8 cellular contexts compared by ENCODE assay signal in the genomic region with DNA sequence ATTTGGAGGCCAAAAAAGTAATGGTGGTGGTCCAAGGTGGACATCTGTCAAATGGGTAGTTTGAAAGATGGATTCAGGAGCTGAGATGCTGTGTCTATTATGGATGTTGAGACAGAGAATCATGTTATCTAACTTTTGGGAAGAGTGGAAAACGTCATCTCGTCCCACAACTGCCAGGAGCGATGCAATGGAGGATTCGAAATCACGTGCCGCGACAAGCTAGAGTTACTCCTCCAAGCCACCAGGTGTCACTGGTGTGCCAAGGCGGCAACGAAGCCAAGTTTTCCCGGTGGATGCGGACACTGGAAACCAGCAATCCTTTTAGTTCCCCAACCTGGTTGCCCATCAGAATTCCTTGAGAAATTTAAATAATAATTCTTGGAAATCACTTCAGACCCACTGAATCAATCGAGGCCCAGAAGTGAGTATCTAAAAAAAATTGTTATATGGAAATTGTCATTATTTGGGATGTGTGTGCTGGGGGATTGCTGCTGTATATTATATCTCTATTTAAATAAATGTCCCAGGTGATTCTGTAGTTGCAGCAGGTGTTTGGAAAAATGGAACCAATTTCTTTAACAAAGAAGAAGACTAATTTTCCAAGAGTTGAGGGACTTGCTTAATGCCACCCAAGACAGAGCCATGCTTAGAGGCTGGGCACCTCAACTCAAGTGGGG.
DNase-seq lines count a peak whose midpoint lies in the region; ATAC-seq and TF ChIP-seq lines count a peak whose summit lies in the region.

No MANE protein-coding gene starts in this region.

- in situ Hi-C loops in astrocyte of the spinal cord (cut with HindIII; ENCODE audit: low sequenced_read_pairs): no loop called here
- in situ Hi-C loops in G401 (cut with HindIII; ENCODE audit: low sequenced_read_pairs): no loop called here

- no TSS peak for BruUV-seq in HCT116 (replicated peaks; lab: Mats Ljungman, UMichigan)

- H3K27me3 ChIP-seq in BE2C (no peaks in the 10 kb centered on the region), HCT116 (ENCODE audit: insufficient read depth, low read length) (no peaks in the 10 kb centered on the region), right lobe of liver (no peaks in the 10 kb centered on the region)

- peak overlapping the region; percentile 32; the same call in 1 of the 2 replicates for H3K4me2 ChIP-seq in HCT116 (ENCODE audit: low read length)

- TF ChIP-seq RAD21 in HCT116 (IDR thresholded peaks at IDR 0.05; ENCODE audit: low read depth): peak; percentile 60

- TF ChIP-seq CTCF in BE2C (IDR thresholded peaks at IDR 0.05; ENCODE audit: low read depth, low read length) (peak; percentile 85), HCT116 (IDR thresholded peaks at IDR 0.05 in 2 of 3, conservative IDR thresholded peaks at IDR 0.05 in 1 of 3; ENCODE audit: borderline replicate concordance in 1 of 3, insufficient read depth in 1 of 3, low read depth in 2 of 3, low read length in 2 of 3) (peak in 2 of 3 experiments; percentile 78 to 80; a peak in 4 of 6 replicates), astrocyte of the spinal cord (IDR thresholded peaks at IDR 0.05; ENCODE audit: low read depth, low read length) (peak; percentile 29), right lobe of liver (IDR thresholded peaks at IDR 0.05) (peak; percentile 41 to 76 (median 55))

- H3K36me3 ChIP-seq in BE2C: no peaks in the 10 kb centered on the region
- no peaks in the 10 kb centered on the region for H3K36me3 ChIP-seq in HCT116 (ENCODE audit: control insufficient read depth in 1 of 2, insufficient read depth in 2 of 2, low read length in 2 of 2)
- no peaks in the 10 kb centered on the region for H3K36me3 ChIP-seq in right lobe of liver

- peak; percentile 89 for ATAC-seq in HCT116
- peak; percentile 74 to 86 (median 76) for ATAC-seq in right lobe of liver
- no peak for ATAC-seq in HG02623 (IDR thresholded peaks at IDR 0.05; ENCODE audit: unreplicated experiment)

- no peak for TF ChIP-seq POLR2A in HCT116 (IDR thresholded peaks at IDR 0.05; ENCODE audit: borderline replicate concordance, extremely low read depth, insufficient read depth, insufficient read length)
- TF ChIP-seq POLR2A in right lobe of liver (IDR thresholded peaks at IDR 0.05): no peak

- DNase-seq in BE2C (peak; percentile 63), HCT116 (ENCODE audit: low read depth, low spot score) (peak; percentile 34), astrocyte of the spinal cord (ENCODE audit: low read depth, low spot score) (no peak), right lobe of liver (peak; percentile 32 to 67 (median 66)), mesenteric fat pad (ENCODE audit: low spot score) (no peak), MV-4-11 (lab: John Stamatoyannopoulos, UW) (no peak), G401 (ENCODE audit: low spot score) (no peak)

- CTCF ChIA-PET in HCT116 (lab: Charles Lee): interaction anchor here (0.6 to 1.0 kb wide), 3 partner anchors 16 to 42 kb away, joined by 3 to 5 read pairs (median 3); no protein-coding TSS in a partner anchor

- no peaks in the 10 kb centered on the region for H4K20me1 ChIP-seq in HCT116 (ENCODE audit: insufficient read depth)

- 67% methylated on average over 8 of the region's 12 CpGs for WGBS in right lobe of liver (ENCODE audit: insufficient coverage, low coverage, low lambda C conversion rate, missing lambda C conversion rate)

- intact Hi-C loops in HCT116 (cut with micrococcal nuclease): no loop called here
- intact Hi-C loops in right lobe of liver (cut with DNase I): no loop called here

- H3K27ac ChIP-seq in HCT116 (ENCODE audit: low read depth, low read length) (no peak overlapping the region), right lobe of liver (no peak overlapping the region)

- no peak overlapping the region for H3K9ac ChIP-seq in HCT116 (ENCODE audit: low read length)

- H3K9me3 ChIP-seq in BE2C (no peaks in the 10 kb centered on the region), HCT116 (ENCODE audit: control insufficient read depth in 1 of 2, insufficient read depth in 1 of 2, low read depth in 1 of 2, low read length in 2 of 2) (no peaks in the 10 kb centered on the region), right lobe of liver (no peaks in the 10 kb centered on the region)

- no peaks in the 10 kb centered on the region for H3K4me1 ChIP-seq in BE2C
- no peaks in the 10 kb centered on the region for H3K4me1 ChIP-seq in HCT116 (ENCODE audit: control insufficient read depth in 1 of 2, insufficient read depth in 2 of 2, low read length in 2 of 2)
- peaks cover 0 to 4% (median 0%) of the 10 kb centered on the region in 4 donors for H3K4me1 ChIP-seq in right lobe of liver

- H3K4me3 ChIP-seq in BE2C (ENCODE audit: low read depth, low read length) (peak overlapping the region; percentile 23), HCT116 (replicated peaks in 1 of 2; ENCODE audit: low read depth in 1 of 2, low read length in 2 of 2) (no peak overlapping the region), astrocyte of the spinal cord (ENCODE audit: low read depth, low read length) (no peak overlapping the region), right lobe of liver (no peak overlapping the region)

- peak overlapping the region; percentile 58 for H2AFZ ChIP-seq in HCT116 (ENCODE audit: low read depth, low read length, poor library complexity, severe bottlenecking)

- no peaks in the 10 kb centered on the region for H3K9me2 ChIP-seq in HCT116 (ENCODE audit: insufficient read depth)

- POLR2A ChIA-PET in HCT116 (lab: Charles Lee): no interaction called here

- RAD21 ChIA-PET in HCT116 (lab: Charles Lee; ENCODE audit: low non-redundant PET in 1 of 2, low total read pairs in 2 of 2, uncharacterized antibody in 2 of 2, unreplicated experiment in 2 of 2): no interaction called here

- no peaks in the 10 kb centered on the region for H3K79me2 ChIP-seq in HCT116 (ENCODE audit: insufficient read depth, low read length)

TF ChIP-seq in HCT116, 20 proteins besides CTCF, POLR2A, EP300 and RAD21:
- no peak for TF ChIP-seq ZFX (IDR thresholded peaks at IDR 0.05)
- no peak for TF ChIP-seq ZNF274 (IDR thresholded peaks at IDR 0.05; ENCODE audit: low read depth, low read length)
- TF ChIP-seq SRF (IDR thresholded peaks at IDR 0.05; ENCODE audit: low read depth): no peak
- TF ChIP-seq, protein P1, sequence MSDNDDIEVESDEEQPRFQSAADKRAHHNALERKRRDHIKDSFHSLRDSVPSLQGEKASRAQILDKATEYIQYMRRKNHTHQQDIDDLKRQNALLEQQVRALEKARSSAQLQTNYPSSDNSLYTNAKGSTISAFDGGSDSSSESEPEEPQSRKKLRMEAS (IDR thresholded peaks at IDR 0.05): peak; percentile 57; the same call in 1 of the 2 replicates
- no peak for TF ChIP-seq ELF1 (IDR thresholded peaks at IDR 0.05; ENCODE audit: borderline replicate concordance, low read depth)
- peak; percentile 86 for TF ChIP-seq CBX3 (IDR thresholded peaks at IDR 0.05; ENCODE audit: low read depth)
- TF ChIP-seq, protein P2, sequence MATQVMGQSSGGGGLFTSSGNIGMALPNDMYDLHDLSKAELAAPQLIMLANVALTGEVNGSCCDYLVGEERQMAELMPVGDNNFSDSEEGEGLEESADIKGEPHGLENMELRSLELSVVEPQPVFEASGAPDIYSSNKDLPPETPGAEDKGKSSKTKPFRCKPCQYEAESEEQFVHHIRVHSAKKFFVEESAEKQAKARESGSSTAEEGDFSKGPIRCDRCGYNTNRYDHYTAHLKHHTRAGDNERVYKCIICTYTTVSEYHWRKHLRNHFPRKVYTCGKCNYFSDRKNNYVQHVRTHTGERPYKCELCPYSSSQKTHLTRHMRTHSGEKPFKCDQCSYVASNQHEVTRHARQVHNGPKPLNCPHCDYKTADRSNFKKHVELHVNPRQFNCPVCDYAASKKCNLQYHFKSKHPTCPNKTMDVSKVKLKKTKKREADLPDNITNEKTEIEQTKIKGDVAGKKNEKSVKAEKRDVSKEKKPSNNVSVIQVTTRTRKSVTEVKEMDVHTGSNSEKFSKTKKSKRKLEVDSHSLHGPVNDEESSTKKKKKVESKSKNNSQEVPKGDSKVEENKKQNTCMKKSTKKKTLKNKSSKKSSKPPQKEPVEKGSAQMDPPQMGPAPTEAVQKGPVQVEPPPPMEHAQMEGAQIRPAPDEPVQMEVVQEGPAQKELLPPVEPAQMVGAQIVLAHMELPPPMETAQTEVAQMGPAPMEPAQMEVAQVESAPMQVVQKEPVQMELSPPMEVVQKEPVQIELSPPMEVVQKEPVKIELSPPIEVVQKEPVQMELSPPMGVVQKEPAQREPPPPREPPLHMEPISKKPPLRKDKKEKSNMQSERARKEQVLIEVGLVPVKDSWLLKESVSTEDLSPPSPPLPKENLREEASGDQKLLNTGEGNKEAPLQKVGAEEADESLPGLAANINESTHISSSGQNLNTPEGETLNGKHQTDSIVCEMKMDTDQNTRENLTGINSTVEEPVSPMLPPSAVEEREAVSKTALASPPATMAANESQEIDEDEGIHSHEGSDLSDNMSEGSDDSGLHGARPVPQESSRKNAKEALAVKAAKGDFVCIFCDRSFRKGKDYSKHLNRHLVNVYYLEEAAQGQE (IDR thresholded peaks at IDR 0.05; ENCODE audit: low read depth): no peak
TF ChIP-seq in HCT116: peak in this region for 2.

Comparison
In these comparisons a context has a peak if more than half of its experiments do, and no peak if none do; other contexts are left out.
1. DNase-seq: peak in BE2C (single experiment), HCT116 (single experiment) and right lobe of liver (3 of 3); none in astrocyte of the spinal cord (single experiment), mesenteric fat pad (single experiment), MV-4-11 (single experiment) and G401 (single experiment).
2. CTCF ChIP-seq: peak in every context shown above with its lines; median percentile 85 in BE2C; 79 in HCT116; 55 in right lobe of liver; 29 in astrocyte of the spinal cord.